In genomic region chr2:215286309-215286708, GRCh38 we compare ENCODE assay signal across 3 cellular contexts.
A peak's percentile ranks its signal among the peaks of the same experiment; 100 is the strongest.
TF ChIP-seq lines count a peak whose summit lies in the region.

No MANE protein-coding gene starts in this region.

TF ChIP-seq in HCT116, 20 proteins besides CTCF, POLR2A, EP300 and RAD21:
- TF ChIP-seq FOSL1 (IDR thresholded peaks at IDR 0.05; ENCODE audit: low read depth): no peak

TF ChIP-seq in neural cell, 6 proteins besides CTCF, POLR2A, EP300 and RAD21:
- peak; percentile 92 for TF ChIP-seq REST (IDR thresholded peaks at IDR 0.05; ENCODE audit: borderline replicate concordance)
- no peak for TF ChIP-seq TAF1 (IDR thresholded peaks at IDR 0.05; ENCODE audit: low read depth)

TF ChIP-seq in GM23338, 12 proteins besides CTCF, POLR2A, EP300 and RAD21:
- TF ChIP-seq ZNF331 (CRISPR knock-in tag; IDR thresholded peaks at IDR 0.05; ENCODE audit: low read depth) (no peak), JUNB (IDR thresholded peaks at IDR 0.05; ENCODE audit: unreplicated experiment) (no peak), ZNF114 (CRISPR knock-in tag; IDR thresholded peaks at IDR 0.05) (no peak), EZH2phosphoT487 (IDR thresholded peaks at IDR 0.05; ENCODE audit: unreplicated experiment) (no peak), ZNF462 (CRISPR knock-in tag; IDR thresholded peaks at IDR 0.05) (no peak), POLR2AphosphoS5 (IDR thresholded peaks at IDR 0.05; ENCODE audit: low read depth) (no peak), NANOG (IDR thresholded peaks at IDR 0.05; ENCODE audit: borderline replicate concordance) (no peak), REST (IDR thresholded peaks at IDR 0.05; ENCODE audit: unreplicated experiment) (no peak), ETS1 (IDR thresholded peaks at IDR 0.05) (no peak), STAT1 (IDR thresholded peaks at IDR 0.05; ENCODE audit: unreplicated experiment) (no peak)
TF ChIP-seq in GM23338: peak in this region for 0.
